34 cellular contexts compared by ENCODE assay signal in the genomic region with DNA sequence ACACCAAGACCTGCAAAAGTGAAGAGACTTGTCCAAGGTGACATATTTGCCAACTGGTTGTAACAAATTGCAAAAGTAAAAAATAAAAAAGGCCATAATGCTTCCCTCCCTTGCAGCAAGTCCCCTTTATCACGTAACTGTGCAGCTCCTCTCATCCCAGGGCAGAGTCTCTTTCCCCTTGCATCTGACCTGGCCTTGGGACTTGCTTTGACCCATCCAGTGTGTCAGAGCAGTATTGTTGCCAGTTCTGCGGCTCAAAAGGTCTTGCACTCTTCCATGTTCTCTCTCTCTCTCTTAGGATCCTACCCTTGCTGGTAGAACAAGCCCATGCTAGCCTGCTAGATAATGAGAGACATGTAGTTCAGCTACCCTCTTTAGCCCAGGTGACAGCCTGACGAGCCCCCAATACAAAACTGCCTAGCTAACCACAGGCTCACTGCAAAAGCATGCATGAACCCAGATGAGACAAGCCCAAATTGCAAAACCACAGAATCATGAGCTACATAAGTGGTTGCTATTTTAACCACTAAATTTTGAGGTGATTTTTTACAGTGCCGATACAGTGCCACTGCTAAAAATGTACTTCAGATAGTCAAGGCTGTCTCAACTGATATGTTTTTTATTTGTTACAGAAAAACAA.
"Had no signal": no experiment of that assay in that cellular context is flagged by ENCODE, and none has a peak within 500 bp of the region (broad histone marks: within the 10 kb centered on the region; RNA-seq: fewer than 3 reads in every experiment).

No MANE protein-coding gene starts in this region.

- H3K36me3 ChIP-seq: adrenal gland, heart right ventricle, left ventricle myocardium inferior, ovary, thoracic aorta had no signal

- H3K4me1 ChIP-seq: adrenal gland, heart right ventricle, left ventricle myocardium inferior had no signal

- DNase-seq: activated CD4-positive, alpha-beta memory T cell treated with anti-CD3 and anti-CD28 coated beads for 36 hours; activated CD4-positive, alpha-beta T cell treated with anti-CD3 and anti-CD28 coated beads, Interleukin-2, amount 10 ng/mL, durations not matched to agents 24 days and 14 days; activated CD4-positive, CD25-positive, alpha-beta regulatory T cell treated with anti-CD3 and anti-CD28 coated beads, Interleukin-2, amount 50 U/mL, for 72 hours; activated CD8-positive, alpha-beta memory T cell treated with anti-CD3 and anti-CD28 coated beads, Interleukin-2, amount 50 U/mL, for 4 hours; activated effector memory CD4-positive, alpha-beta T cell treated with anti-CD3 and anti-CD28 coated beads, Interleukin-2, amount 50 U/mL, for 16 hours; activated naive CD4-positive, alpha-beta T cell treated with anti-CD3 and anti-CD28 coated beads for 36 hours; activated naive CD8-positive, alpha-beta T cell treated with anti-CD3 and anti-CD28 coated beads for 36 hours; activated T-cell treated with anti-CD3 and anti-CD28 coated beads, Interleukin-2, amount 50 U/mL, for 1 hour; adrenal gland; aorta; dorsolateral prefrontal cortex; effector memory CD4-positive, alpha-beta T cell; foreskin melanocyte; heart right ventricle; left ventricle myocardium inferior; naive B cell; nephron progenitor cell; ovary; small intestine; stimulated activated CD4-positive, alpha-beta T cell treated with anti-CD3 and anti-CD28 coated beads, Interleukin-4, amount 100 ng/mL, for 24 hours; T-helper 9 cell; trophoblast cell had no signal

- ATAC-seq: esophagus mucosa; heart right ventricle; sciatic nerve; stimulated activated effector memory CD8-positive, alpha-beta T cell treated with anti-CD3 and anti-CD28 coated beads, Interleukin-12 subunit alpha, Interleukin-12 subunit beta, amount 100 ng/mL, for 72 hours had no signal

- H3K27me3 Mint-ChIP-seq: activated CD4-positive, alpha-beta memory T cell treated with anti-CD3 and anti-CD28 coated beads for 36 hours; activated CD4-positive, alpha-beta T cell treated with anti-CD3 and anti-CD28 coated beads, Interleukin-2, amount 10 ng/mL, durations not matched to agents 24 days and 14 days; activated naive CD8-positive, alpha-beta T cell treated with anti-CD3 and anti-CD28 coated beads for 36 hours; brain; naive B cell; stimulated activated naive CD8-positive, alpha-beta T cell treated with anti-CD3 and anti-CD28 coated beads, Interleukin-15, Interleukin-2, amounts not matched to agents 100 ng/mL and 50 ng/mL, for 24 hours had no signal

- H3K4me1 Mint-ChIP-seq: activated CD4-positive, alpha-beta T cell treated with anti-CD3 and anti-CD28 coated beads, Interleukin-2, amount 10 ng/mL, durations not matched to agents 24 days and 14 days; activated naive CD8-positive, alpha-beta T cell treated with anti-CD3 and anti-CD28 coated beads for 36 hours; naive B cell; nephron progenitor cell; stimulated activated effector memory CD8-positive, alpha-beta T cell treated with anti-CD3 and anti-CD28 coated beads, Interleukin-12 subunit alpha, Interleukin-12 subunit beta, amount 100 ng/mL, for 72 hours had no signal

- H3K27ac ChIP-seq: adrenal gland, coronary artery, dorsolateral prefrontal cortex, heart right ventricle, left ventricle myocardium inferior, ovary, thoracic aorta had no signal

- H3K9me3 ChIP-seq: adrenal gland, heart right ventricle, left ventricle myocardium inferior, ovary, thoracic aorta had no signal

- H3K36me3 Mint-ChIP-seq: activated CD4-positive, alpha-beta memory T cell treated with anti-CD3 and anti-CD28 coated beads for 36 hours; activated naive CD8-positive, alpha-beta T cell treated with anti-CD3 and anti-CD28 coated beads for 36 hours; brain; naive B cell; stimulated activated effector memory CD8-positive, alpha-beta T cell treated with anti-CD3 and anti-CD28 coated beads, Interleukin-12 subunit alpha, Interleukin-12 subunit beta, amount 100 ng/mL, for 72 hours had no signal

- FAIRE-seq: small intestine, urothelium cell line had no signal

- H3K9me3 Mint-ChIP-seq: activated naive CD4-positive, alpha-beta T cell treated with anti-CD3 and anti-CD28 coated beads for 36 hours; activated naive CD8-positive, alpha-beta T cell treated with anti-CD3 and anti-CD28 coated beads for 36 hours; stimulated activated effector memory CD8-positive, alpha-beta T cell treated with anti-CD3 and anti-CD28 coated beads, Interleukin-12 subunit alpha, Interleukin-12 subunit beta, amount 100 ng/mL, for 72 hours had no signal

- H3K27me3 ChIP-seq: adrenal gland, dorsolateral prefrontal cortex, heart right ventricle, ovary had no signal

- H3K4me3 ChIP-seq: adrenal gland, coronary artery, dorsolateral prefrontal cortex, heart right ventricle, left ventricle myocardium inferior, lung, ovary, thoracic aorta had no signal

- H3K4me3 Mint-ChIP-seq: activated CD4-positive, alpha-beta memory T cell treated with anti-CD3 and anti-CD28 coated beads for 36 hours; activated CD4-positive, alpha-beta T cell treated with anti-CD3 and anti-CD28 coated beads, Interleukin-2, amount 10 ng/mL, durations not matched to agents 24 days and 14 days; activated naive CD4-positive, alpha-beta T cell treated with anti-CD3 and anti-CD28 coated beads for 36 hours; activated naive CD8-positive, alpha-beta T cell treated with anti-CD3 and anti-CD28 coated beads for 36 hours; activated T-helper 1 cell treated with anti-CD3 and anti-CD28 coated beads, Interleukin-12 subunit alpha, Interleukin-12 subunit beta, Interleukin-2, Interleukin-4 antibody, amounts not matched to agents 30 ng/mL and 10 ng/mL and 1 ng/mL, durations not matched to agents 14 hours and 24 hours and 36 hours; brain; naive B cell; nephron progenitor cell; stimulated activated effector memory CD8-positive, alpha-beta T cell treated with anti-CD3 and anti-CD28 coated beads, Interleukin-12 subunit alpha, Interleukin-12 subunit beta, amount 100 ng/mL, for 72 hours; stimulated activated naive CD8-positive, alpha-beta T cell treated with anti-CD3 and anti-CD28 coated beads, Interleukin-15, Interleukin-2, amounts not matched to agents 100 ng/mL and 50 ng/mL, for 24 hours; T-helper 1 cell treated with Interleukin-12 subunit alpha and Interleukin-12 subunit beta and Interleukin-4 antibody, amounts not matched to agents 30 μg/mL and 1 μg/mL, for 36 hours had no signal

- H3K27ac Mint-ChIP-seq: activated CD4-positive, alpha-beta memory T cell treated with anti-CD3 and anti-CD28 coated beads for 36 hours; activated CD4-positive, alpha-beta T cell treated with anti-CD3 and anti-CD28 coated beads, Interleukin-2, amount 10 ng/mL, durations not matched to agents 24 days and 14 days; activated naive CD4-positive, alpha-beta T cell treated with anti-CD3 and anti-CD28 coated beads for 36 hours; activated naive CD8-positive, alpha-beta T cell treated with anti-CD3 and anti-CD28 coated beads for 36 hours; activated T-helper 1 cell treated with anti-CD3 and anti-CD28 coated beads, Interleukin-12 subunit alpha, Interleukin-12 subunit beta, Interleukin-2, Interleukin-4 antibody, amounts not matched to agents 30 ng/mL and 10 ng/mL and 1 ng/mL, durations not matched to agents 14 hours and 24 hours and 36 hours; brain; naive B cell; nephron progenitor cell; progenitor cell of endocrine pancreas; stimulated activated effector memory CD8-positive, alpha-beta T cell treated with anti-CD3 and anti-CD28 coated beads, Interleukin-12 subunit alpha, Interleukin-12 subunit beta, amount 100 ng/mL, for 72 hours; stimulated activated naive CD8-positive, alpha-beta T cell treated with anti-CD3 and anti-CD28 coated beads, Interleukin-15, Interleukin-2, amounts not matched to agents 100 ng/mL and 50 ng/mL, for 24 hours; T-helper 1 cell treated with Interleukin-12 subunit alpha and Interleukin-12 subunit beta and Interleukin-4 antibody, amounts not matched to agents 30 μg/mL and 1 μg/mL, for 36 hours had no signal
